In the genomic region with DNA sequence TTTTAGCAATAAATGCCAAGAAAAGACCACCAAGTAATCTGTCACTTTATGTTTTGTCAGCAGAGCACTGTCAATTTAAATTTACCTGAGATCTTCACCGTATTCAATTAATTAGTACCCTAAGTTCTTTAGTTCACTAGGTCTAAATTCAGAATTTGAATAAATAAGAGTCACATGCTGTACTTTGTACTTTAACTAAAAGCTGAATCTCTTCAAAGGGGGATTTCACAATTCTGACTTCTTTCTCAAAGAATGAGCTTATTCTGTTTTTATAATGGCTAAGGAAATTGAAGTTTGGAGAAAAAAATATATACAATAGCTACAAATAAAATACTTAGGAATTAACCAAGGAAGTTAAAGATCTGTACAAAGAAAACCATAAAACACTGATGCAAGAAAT, we compare ENCODE assay signal across 17 cellular contexts. TPM values are rescaled to one million over a fixed set of nuclear protein-coding genes. Genes with fewer than 3 reads are reported as not detected.
"Had no signal": no experiment of that assay in that cellular context is flagged by ENCODE, and none has a peak within 500 bp of the region (broad histone marks: within the 10 kb centered on the region; RNA-seq: fewer than 3 reads in every experiment).

No MANE protein-coding gene starts in this region.

- H3K27me3 ChIP-seq: ascending aorta, cardiac muscle cell, esophagus squamous epithelium, SJCRH30, suprapubic skin, upper lobe of left lung had no signal

- ATAC-seq: activated CD4-positive, alpha-beta T cell treated with anti-CD3 and anti-CD28 coated beads for 36 hours; naive thymus-derived CD4-positive, alpha-beta T cell; stimulated activated naive CD8-positive, alpha-beta T cell treated with anti-CD3 and anti-CD28 coated beads, Interleukin-15, Interleukin-2, amounts not matched to agents 100 U/mL and 50 U/mL, for 24 hours had no signal

- DNase-seq: activated CD4-positive, alpha-beta T cell treated with anti-CD3 and anti-CD28 coated beads for 36 hours; esophagus squamous epithelium; foreskin fibroblast; glutamatergic neuron; mammary epithelial cell; naive thymus-derived CD4-positive, alpha-beta T cell; SJCRH30; stimulated activated CD4-positive, alpha-beta T cell treated with anti-CD3 and anti-CD28 coated beads, Interleukin-4, amount 100 ng/mL, for 1 hour; stimulated activated CD8-positive, alpha-beta memory T cell treated with anti-CD3 and anti-CD28 coated beads, Interleukin-4, amount 100 ng/mL, for 48 hours; stimulated activated naive CD8-positive, alpha-beta T cell treated with anti-CD3 and anti-CD28 coated beads, Interleukin-15, Interleukin-2, amounts not matched to agents 100 U/mL and 50 U/mL, for 24 hours; T1000; upper lobe of left lung had no signal

- H3K4me3 ChIP-seq: ascending aorta, cardiac muscle cell, esophagus squamous epithelium, SJCRH30, suprapubic skin, upper lobe of left lung had no signal

- H3K27me3 Mint-ChIP-seq: activated CD4-positive, alpha-beta T cell treated with anti-CD3 and anti-CD28 coated beads for 36 hours; activated naive CD8-positive, alpha-beta T cell had no signal

- H3K4me3 Mint-ChIP-seq: activated CD4-positive, alpha-beta T cell treated with anti-CD3 and anti-CD28 coated beads for 36 hours; activated naive CD8-positive, alpha-beta T cell had no signal

- H3K27ac ChIP-seq: ascending aorta, cardiac muscle cell, esophagus squamous epithelium, SJCRH30, suprapubic skin, upper lobe of left lung, VCaP had no signal

- H3K9me3 ChIP-seq: esophagus squamous epithelium, SJCRH30 had no signal

- H3K36me3 ChIP-seq: ascending aorta, cardiac muscle cell, esophagus squamous epithelium, suprapubic skin, upper lobe of left lung had no signal

- H3K27ac Mint-ChIP-seq: activated CD4-positive, alpha-beta T cell treated with anti-CD3 and anti-CD28 coated beads for 36 hours; activated naive CD8-positive, alpha-beta T cell had no signal

RNA-seq across cellular contexts. Expression of gene SPATA1, which starts 2.3 kb away (rescaled TPM):
- total RNA-seq: ascending aorta had no signal
- polyA plus RNA-seq: mammary epithelial cell; naive thymus-derived CD4-positive, alpha-beta T cell had no signal
